In genomic region chr22:30866811-30867271, GRCh38 we compare ENCODE assay signal across 11 cellular contexts.
DNase-seq lines count a peak whose midpoint lies in the region; ATAC-seq and TF ChIP-seq lines count a peak whose summit lies in the region.
"Had no signal": no experiment of that assay in that cellular context is flagged by ENCODE, and none has a peak within 500 bp of the region (broad histone marks: within the 10 kb centered on the region; RNA-seq: fewer than 3 reads in every experiment).

No MANE protein-coding gene starts in this region.

- no peaks in the 10 kb centered on the region for H3K9me3 Mint-ChIP-seq in stimulated activated naive CD8-positive, alpha-beta T cell treated with anti-CD3 and anti-CD28 coated beads, Interleukin-15, amount 100 ng/mL, for 72 hours

- H3K27me3 ChIP-seq in RWPE2 (ENCODE audit: insufficient read depth, poor library complexity, severe bottlenecking) (no peaks in the 10 kb centered on the region), tibial nerve (no peaks in the 10 kb centered on the region)

- TF ChIP-seq POLR2A in tibial nerve (IDR thresholded peaks at IDR 0.05) = no peak

- 82 to 86% methylated on average over 4 of the region's 4 CpGs for WGBS in tibial nerve, 2 donors

- H3K4me3 Mint-ChIP-seq in stimulated activated naive CD8-positive, alpha-beta T cell treated with anti-CD3 and anti-CD28 coated beads, Interleukin-15, amount 100 ng/mL, for 72 hours = no peak overlapping the region

- TF ChIP-seq EP300 in tibial nerve (IDR thresholded peaks at IDR 0.05) = no peak

- H3K27ac ChIP-seq in RWPE2 (ENCODE audit: poor library complexity, severe bottlenecking) = no peak overlapping the region
- H3K27ac ChIP-seq in tibial nerve = no peak overlapping the region
- H3K27ac ChIP-seq: skin epidermis had no signal

- H3K27me3 Mint-ChIP-seq in stimulated activated naive CD8-positive, alpha-beta T cell treated with anti-CD3 and anti-CD28 coated beads, Interleukin-15, amount 100 ng/mL, for 72 hours = no peaks in the 10 kb centered on the region

- H3K4me1 ChIP-seq in RWPE2 (ENCODE audit: insufficient read depth, poor library complexity, severe bottlenecking) (no peaks in the 10 kb centered on the region), tibial nerve (no peaks in the 10 kb centered on the region)

- no peak overlapping the region for H3K27ac Mint-ChIP-seq in stimulated activated naive CD8-positive, alpha-beta T cell treated with anti-CD3 and anti-CD28 coated beads, Interleukin-15, amount 100 ng/mL, for 72 hours

- H3K4me3 ChIP-seq in RWPE2 (ENCODE audit: severe bottlenecking) (no peak overlapping the region), tibial nerve (no peak overlapping the region)
- H3K4me3 ChIP-seq: skin epidermis had no signal

- H3K9me3 ChIP-seq in RWPE2 (ENCODE audit: severe bottlenecking) (no peaks in the 10 kb centered on the region), tibial nerve (no peaks in the 10 kb centered on the region)

- DNase-seq in stimulated activated naive CD8-positive, alpha-beta T cell treated with anti-CD3 and anti-CD28 coated beads, Interleukin-15, amount 100 ng/mL, for 72 hours = peak in 1 of 2 donors; percentile 27
- no peak for DNase-seq in stimulated activated naive CD8-positive, alpha-beta T cell treated with anti-CD3 and anti-CD28 coated beads, Interleukin-15, Interleukin-2, amounts not matched to agents 100 U/mL and 50 U/mL, for 24 hours
- DNase-seq in RWPE2 (ENCODE audit: low spot score) (peak; percentile 45), islet precursor cell (peak; percentile 49), tibial nerve (ENCODE audit: low spot score in 2 of 2) (no peak), NCI-H2171 (lab: John Stamatoyannopoulos, UW) (no peak), A172 (ENCODE audit: low spot score) (no peak)
- DNase-seq: C1 segment of cervical spinal cord, SHP77 treated with DMSO at 0.1 percent for 48 hours had no signal

- peaks cover 8% of the 10 kb centered on the region for H3K4me1 Mint-ChIP-seq in stimulated activated naive CD8-positive, alpha-beta T cell treated with anti-CD3 and anti-CD28 coated beads, Interleukin-15, amount 100 ng/mL, for 72 hours

- H3K36me3 ChIP-seq in RWPE2 (ENCODE audit: low read depth) (peaks cover 22% of the 10 kb centered on the region), tibial nerve (peaks cover 0 to 11% (median 0%) of the 10 kb centered on the region in 3 donors)

- peak; percentile 81 for ATAC-seq in stimulated activated naive CD8-positive, alpha-beta T cell treated with anti-CD3 and anti-CD28 coated beads, Interleukin-15, amount 100 ng/mL, for 72 hours
- ATAC-seq in stimulated activated naive CD8-positive, alpha-beta T cell treated with anti-CD3 and anti-CD28 coated beads, Interleukin-15, Interleukin-2, amounts not matched to agents 100 U/mL and 50 U/mL, for 24 hours = no peak
- ATAC-seq in RWPE2 (ENCODE audit: low read depth) = 0 out of 3 replicates have a peak, but pooled peaks have one; percentile 18
- no peak for ATAC-seq in HG03097 (IDR thresholded peaks at IDR 0.05; ENCODE audit: low FRiP score, unreplicated experiment)

- TF ChIP-seq CTCF in RWPE2 (IDR thresholded peaks at IDR 0.05; ENCODE audit: poor library complexity, severe bottlenecking) (no peak), tibial nerve (IDR thresholded peaks at IDR 0.05) (no peak)

Comparison
In these comparisons a context has a peak if more than half of its experiments do, and no peak if none do; other contexts are left out.
1. ATAC-seq: peak in stimulated activated naive CD8-positive, alpha-beta T cell treated with anti-CD3 and anti-CD28 coated beads, Interleukin-15, amount 100 ng/mL, for 72 hours (single experiment) and RWPE2 (single experiment); none in stimulated activated naive CD8-positive, alpha-beta T cell treated with anti-CD3 and anti-CD28 coated beads, Interleukin-15, Interleukin-2, amounts not matched to agents 100 U/mL and 50 U/mL, for 24 hours (single experiment) and HG03097 (single experiment).
2. DNase-seq: peak in RWPE2 (single experiment) and islet precursor cell (single experiment); none in stimulated activated naive CD8-positive, alpha-beta T cell treated with anti-CD3 and anti-CD28 coated beads, Interleukin-15, Interleukin-2, amounts not matched to agents 100 U/mL and 50 U/mL, for 24 hours (single experiment), tibial nerve (0 of 2), NCI-H2171 (single experiment) and A172 (single experiment).